9 cellular contexts compared by ENCODE assay signal in the genomic region with DNA sequence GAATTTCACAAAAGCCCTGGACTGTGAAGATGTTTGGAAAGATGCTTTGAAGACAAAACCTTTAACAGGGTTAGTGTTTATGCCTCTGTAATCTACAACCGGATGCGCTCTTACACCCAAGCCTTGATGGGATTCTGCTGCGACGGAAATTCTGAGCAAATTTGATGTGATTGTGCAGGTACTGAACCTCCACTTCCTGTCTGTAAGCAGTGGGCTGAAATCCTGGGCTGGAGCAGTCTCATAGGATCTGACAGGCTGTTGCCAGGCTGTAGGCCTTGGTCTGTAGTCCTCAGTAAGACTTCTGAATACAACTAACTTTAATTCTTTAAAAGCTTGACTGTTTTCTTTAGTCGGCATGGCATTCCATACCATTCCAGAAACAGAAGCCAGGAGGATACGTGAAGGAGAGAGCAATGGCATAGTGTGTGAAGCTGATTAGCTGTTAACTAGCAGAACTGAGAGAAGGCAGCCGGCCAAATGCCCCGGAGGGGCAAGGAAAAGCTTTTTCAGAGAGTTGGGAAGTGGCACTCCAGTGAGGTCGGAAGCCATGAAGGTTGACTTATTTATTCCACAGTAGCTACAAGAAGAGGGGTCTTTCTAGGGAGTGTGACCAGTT.
A peak's percentile ranks its signal among the peaks of the same experiment; 100 is the strongest.
DNase-seq lines count a peak whose midpoint lies in the region; ATAC-seq, FAIRE-seq and TF ChIP-seq lines count a peak whose summit lies in the region.
"Had no signal": no experiment of that assay in that cellular context is flagged by ENCODE, and none has a peak within 500 bp of the region (broad histone marks: within the 10 kb centered on the region; RNA-seq: fewer than 3 reads in every experiment).

No MANE protein-coding gene starts in this region.

- TF ChIP-seq EP300 in tibial nerve (IDR thresholded peaks at IDR 0.05), result no peak

- H3K27me3 ChIP-seq in bronchial epithelial cell (ENCODE audit: control insufficient read depth, insufficient read depth, low read length), result no peaks in the 10 kb centered on the region
- H3K27me3 ChIP-seq in tibial nerve, result no peaks in the 10 kb centered on the region

- peak overlapping the region in 4 of 7 donors; percentile 16 to 71 (median 53) for H3K27ac Mint-ChIP-seq in CD14-positive monocyte

- intact Hi-C loops in CD14-positive monocyte (cut with micrococcal nuclease), result loop anchor here in 1 of 2 donors (10.0 kb wide), 1 partner anchor 54 kb away; no protein-coding TSS in a partner anchor

- H3K4me3 ChIP-seq in bronchial epithelial cell (ENCODE audit: low read depth, low read length), result no peak overlapping the region
- no peak overlapping the region for H3K4me3 ChIP-seq in tibial nerve

- TF ChIP-seq CTCF in CD14-positive monocyte (IDR thresholded peaks at IDR 0.05) (no peak), bronchial epithelial cell (IDR thresholded peaks at IDR 0.05; ENCODE audit: insufficient read depth, low read length, severe bottlenecking) (no peak), tibial nerve (IDR thresholded peaks at IDR 0.05) (no peak)

- H3K9me3 ChIP-seq in tibial nerve, result no peaks in the 10 kb centered on the region

- DNase-seq in CD14-positive monocyte (ENCODE audit: low spot score) (no peak), bronchial epithelial cell (ENCODE audit: low read depth) (peak; percentile 33), retina (peak; percentile 23), RPMI8226 (no peak), tibial nerve (ENCODE audit: low spot score in 2 of 2) (no peak)
- peak; percentile 64 to 72 for DNase-seq in activated CD4-positive, alpha-beta T cell treated with anti-CD3 and anti-CD28 coated beads, Interleukin-2, amount 50 U/mL, for 4 hours
- DNase-seq: NCI-H510A treated with DMSO at 0.1 percent for 48 hours had no signal

- H3K4me3 Mint-ChIP-seq in CD14-positive monocyte, result no peak overlapping the region

- no peaks in the 10 kb centered on the region for H3K36me3 ChIP-seq in bronchial epithelial cell (ENCODE audit: control insufficient read depth, insufficient read depth, low read length)
- H3K36me3 ChIP-seq in tibial nerve, result no peaks in the 10 kb centered on the region

- H3K36me3 Mint-ChIP-seq in CD14-positive monocyte, result no peaks in the 10 kb centered on the region

- ATAC-seq in GM21528 (IDR thresholded peaks at IDR 0.05; ENCODE audit: low FRiP score, unreplicated experiment) (no peak), HG03025 (IDR thresholded peaks at IDR 0.05; ENCODE audit: low FRiP score, unreplicated experiment) (no peak)

- peaks cover 47% of the 10 kb centered on the region for H3K4me1 Mint-ChIP-seq in CD14-positive monocyte

- TF ChIP-seq POLR2A in tibial nerve (IDR thresholded peaks at IDR 0.05), result no peak

- peaks cover 0 to 7% (median 3%) of the 10 kb centered on the region in 7 donors for H3K9me3 Mint-ChIP-seq in CD14-positive monocyte

- peak overlapping the region in 1 of 4 donors; percentile 57 for H3K27ac ChIP-seq in tibial nerve

- H3K4me1 ChIP-seq in tibial nerve, result peaks cover 0 to 20% (median 6%) of the 10 kb centered on the region in 4 donors

- 35 to 50% methylated on average over 9 of the region's 9 CpGs for WGBS in tibial nerve, 2 donors

- H3K27me3 Mint-ChIP-seq in CD14-positive monocyte (ENCODE audit: low read depth in 3 of 3), result peaks cover 0 to 9% (median 0%) of the 10 kb centered on the region in 3 donors

- FAIRE-seq in bronchial epithelial cell (lab: Jason Lieb, UNC), result no peak

Comparison
In these comparisons a context has a peak if more than half of its experiments do, and no peak if none do; other contexts are left out.
1. DNase-seq: peak in activated CD4-positive, alpha-beta T cell treated with anti-CD3 and anti-CD28 coated beads, Interleukin-2, amount 50 U/mL, for 4 hours (2 of 2), bronchial epithelial cell (single experiment) and retina (single experiment); none in CD14-positive monocyte (single experiment), RPMI8226 (single experiment) and tibial nerve (0 of 2).